In genomic region chr4:170027181-170027829, GRCh38 we compare ENCODE assay signal across 8 cellular contexts. TPM values are rescaled to one million over a fixed set of nuclear protein-coding genes. Genes with fewer than 3 reads are reported as not detected.
A peak's percentile ranks its signal among the peaks of the same experiment; 100 is the strongest.
DNase-seq lines count a peak whose midpoint lies in the region; ATAC-seq and TF ChIP-seq lines count a peak whose summit lies in the region.

No MANE protein-coding gene starts in this region.

- H3K4me3 Mint-ChIP-seq in effector memory CD8-positive, alpha-beta T cell = peak overlapping the region; percentile 88 to 92

- WGBS in lung, 2 donors = 4 to 5% methylated on average over 37 of the region's 37 CpGs

- H3K36me3 ChIP-seq in lung (ENCODE audit: control insufficient read depth in 2 of 2, insufficient read depth in 2 of 2, low read length in 2 of 2) = no peaks in the 10 kb centered on the region

- peaks cover 7 to 26% of the 10 kb centered on the region in 2 donors for H3K27me3 Mint-ChIP-seq in effector memory CD8-positive, alpha-beta T cell

- peak overlapping the region; percentile 64 to 91 for H3K27ac Mint-ChIP-seq in effector memory CD8-positive, alpha-beta T cell

- ATAC-seq in GM19438 (IDR thresholded peaks at IDR 0.05; ENCODE audit: low read depth, unreplicated experiment) = peak; percentile 69
- ATAC-seq in HG03558 (IDR thresholded peaks at IDR 0.05; ENCODE audit: extremely low read depth, unreplicated experiment) = peak; percentile 29
- peak; percentile 67 for ATAC-seq in effector memory CD8-positive, alpha-beta T cell (replicated peaks)
- peak; percentile 91 for ATAC-seq in lung (ENCODE audit: insufficient read depth, low FRiP score)

- H3K4me3 ChIP-seq in lung = peak overlapping the region; percentile 51

- peaks cover 17% of the 10 kb centered on the region for H3K36me3 Mint-ChIP-seq in effector memory CD8-positive, alpha-beta T cell (ENCODE audit: insufficient read depth)

- TF ChIP-seq CTCF in C4-2B (conservative IDR thresholded peaks at IDR 0.05) (no peak), lung (IDR thresholded peaks at IDR 0.05; ENCODE audit: control extremely low read depth, extremely low read depth) (no peak)

- H3K4me1 Mint-ChIP-seq in effector memory CD8-positive, alpha-beta T cell (ENCODE audit: low read depth in 2 of 2) = peaks cover 6 to 10% of the 10 kb centered on the region in 2 donors

- no peaks in the 10 kb centered on the region for H3K27me3 ChIP-seq in lung (ENCODE audit: control insufficient read depth, insufficient read depth)

- H3K9me3 Mint-ChIP-seq in effector memory CD8-positive, alpha-beta T cell = no peaks in the 10 kb centered on the region

- peaks cover 0 to 4% of the 10 kb centered on the region in 2 donors for H3K9me3 ChIP-seq in lung (ENCODE audit: control insufficient read depth in 2 of 2, insufficient read depth in 1 of 2, low read length in 1 of 2)

- peak; percentile 94 for DNase-seq in NCI-H82 (lab: John Stamatoyannopoulos, UW)
- peak; percentile 66 to 82 (median 78) for DNase-seq in activated CD8-positive, alpha-beta memory T cell treated with anti-CD3 and anti-CD28 coated beads for 48 hours (ENCODE audit: low read depth in 2 of 3, low spot score in 2 of 3)
- DNase-seq in effector memory CD8-positive, alpha-beta T cell = peak; percentile 84 to 88 (median 86)
- peak; percentile 94 for DNase-seq in lung (ENCODE audit: low spot score)
- DNase-seq in stimulated activated CD4-positive, alpha-beta T cell treated with anti-CD3 and anti-CD28 coated beads, Interleukin-4, amount 100 ng/mL, for 48 hours (ENCODE audit: low read depth in 2 of 2) = peak; percentile 84 to 89

- H3K4me1 ChIP-seq in lung (ENCODE audit: control insufficient read depth in 2 of 2, insufficient read depth in 2 of 2, low read length in 2 of 2) = peaks cover 0 to 6% of the 10 kb centered on the region in 2 donors

- H3K27ac ChIP-seq in C4-2B (peak overlapping the region; percentile 88), lung (ENCODE audit: low read depth in 1 of 2, low read length in 1 of 2) (peak overlapping the region in 1 of 2 donors; percentile 42)

RNA-seq across cellular contexts. Expression of gene MFAP3L, which starts 1.1 kb away (rescaled TPM):
- total RNA-seq in lung = 1 to 10 TPM; 3.4 to 5.3 TPM
- polyA plus RNA-seq in lung = 1 to 10 TPM in 1 of 2 donors, under 1 TPM in 1; 0.87 to 1.4 TPM

Comparison
In these comparisons a context has a peak if more than half of its experiments do, and no peak if none do; other contexts are left out.
1. ATAC-seq: peak in every context shown above with its lines; median percentile 91 in lung; 69 in GM19438; 67 in effector memory CD8-positive, alpha-beta T cell; 29 in HG03558.